In genomic region chr20:37529214-37529967, GRCh38 we compare ENCODE assay signal across 12 cellular contexts. TPM values are rescaled to one million over a fixed set of nuclear protein-coding genes. Genes with fewer than 3 reads are reported as not detected.
DNase-seq lines count a peak whose midpoint lies in the region; ATAC-seq, FAIRE-seq and TF ChIP-seq lines count a peak whose summit lies in the region.
"Had no signal": no experiment of that assay in that cellular context is flagged by ENCODE, and none has a peak within 500 bp of the region (broad histone marks: within the 10 kb centered on the region; RNA-seq: fewer than 3 reads in every experiment).

No MANE protein-coding gene starts in this region.

- H3K27ac ChIP-seq in A549 (no peak overlapping the region), mesenchymal stem cell (ENCODE audit: low read length, poor library complexity, severe bottlenecking) (no peak overlapping the region)

- CTCF ChIA-PET in A549 (lab: Yijun Ruan, JAX) = interaction anchor here (0.8 to 10.2 kb wide), 7 partner anchors 14 to 336 kb away, joined by 3 to 120 read pairs (median 4); no protein-coding TSS in a partner anchor

- no peak overlapping the region for H3K14ac ChIP-seq in mesenchymal stem cell (ENCODE audit: low read length in 2 of 2)

- POLR2A ChIA-PET in A549 (lab: Yijun Ruan, JAX) = no interaction called here

- no peak overlapping the region for H2AFZ ChIP-seq in mesenchymal stem cell (ENCODE audit: low read depth, low read length)

- no peak overlapping the region for H4K91ac ChIP-seq in mesenchymal stem cell (ENCODE audit: low read length)

- H2BK12ac ChIP-seq in mesenchymal stem cell (ENCODE audit: low read length in 2 of 2) = no peak overlapping the region

- peak in 1 of 2 experiments; percentile 26 for DNase-seq in A549 (ENCODE audit: low read depth in 1 of 2, low spot score in 1 of 2)
- DNase-seq in D341Med (ENCODE audit: low spot score) = peak; percentile 7
- DNase-seq in RPMI7951 (ENCODE audit: low read depth) = peak; percentile 50
- DNase-seq in iPS-NIHi7 (ENCODE audit: extremely low spot score) = peak; percentile 10
- DNase-seq in mesenchymal stem cell = no peak
- DNase-seq: activated CD4-positive, alpha-beta T cell treated with anti-CD3 and anti-CD28 coated beads, Interleukin-2, amount 50 U/mL, for 48 hours; stimulated activated CD8-positive, alpha-beta memory T cell treated with anti-CD3 and anti-CD28 coated beads, Interleukin-4, amount 100 ng/mL, for 48 hours had no signal

- H2AK5ac ChIP-seq in mesenchymal stem cell (ENCODE audit: low read length, severe bottlenecking) = no peak overlapping the region

- H3K36me3 ChIP-seq in mesenchymal stem cell (ENCODE audit: control insufficient read depth in 1 of 2, insufficient read depth in 2 of 2, low read depth in 1 of 2, low read length in 2 of 2) = peaks cover 0 to 4% of the 10 kb centered on the region in 2 experiments
- H3K36me3 ChIP-seq: Peyer's patch had no signal

- H3K4me3 ChIP-seq in A549 (no peak overlapping the region), mesenchymal stem cell (ENCODE audit: insufficient read depth in 1 of 2, low read depth in 1 of 2, low read length in 2 of 2) (no peak overlapping the region)

- H3K4me2 ChIP-seq in A549 (peak overlapping the region; percentile 84; the same call in 1 of the 3 replicates), mesenchymal stem cell (ENCODE audit: low read length, poor library complexity, severe bottlenecking) (no peak overlapping the region)

- H2BK120ac ChIP-seq in mesenchymal stem cell (ENCODE audit: low read depth, low read length) = no peak overlapping the region

- H3K9ac ChIP-seq in mesenchymal stem cell (ENCODE audit: low read length) = no peak overlapping the region

- H3K18ac ChIP-seq in mesenchymal stem cell (ENCODE audit: low read depth in 1 of 2, low read length in 2 of 2) = no peak overlapping the region

- H2BK15ac ChIP-seq in mesenchymal stem cell (ENCODE audit: low read depth, poor library complexity, severe bottlenecking) = no peak overlapping the region

- 0 out of 5 replicates have a peak, but pooled peaks of 1 of the 2 experiments have one; percentile 9 for TF ChIP-seq RAD21 in A549 (conservative IDR thresholded peaks at IDR 0.05 in 1 of 2, IDR thresholded peaks at IDR 0.05 in 1 of 2)

- TF ChIP-seq POLR2A in A549 (IDR thresholded peaks at IDR 0.05; ENCODE audit: low read length) = no peak

- no peak overlapping the region for H3K4ac ChIP-seq in mesenchymal stem cell (ENCODE audit: low read depth in 1 of 2, low read length in 2 of 2)

- no peak overlapping the region for H2BK5ac ChIP-seq in mesenchymal stem cell (ENCODE audit: low read depth, low read length, poor library complexity, severe bottlenecking)

- H3K4me1 ChIP-seq in A549 (peaks cover 29% of the 10 kb centered on the region), mesenchymal stem cell (ENCODE audit: control insufficient read depth, insufficient read depth, low read depth, low read length) (peaks cover 15% of the 10 kb centered on the region)

- ATAC-seq in A549 (no peak), HG03457 (IDR thresholded peaks at IDR 0.05; ENCODE audit: unreplicated experiment) (no peak), HG03196 (IDR thresholded peaks at IDR 0.05; ENCODE audit: unreplicated experiment) (no peak), GM18907 (IDR thresholded peaks at IDR 0.05; ENCODE audit: unreplicated experiment) (no peak)

- H3K9me3 ChIP-seq in A549 = no peaks in the 10 kb centered on the region
- no peaks in the 10 kb centered on the region for H3K9me3 ChIP-seq in mesenchymal stem cell (ENCODE audit: control insufficient read depth, low read length)
- H3K9me3 ChIP-seq: Peyer's patch had no signal

- H3K27me3 ChIP-seq in mesenchymal stem cell (ENCODE audit: control insufficient read depth in 1 of 2, insufficient read depth in 1 of 2, low read length in 2 of 2) = no peaks in the 10 kb centered on the region
- H3K27me3 ChIP-seq: Peyer's patch had no signal

- H4K8ac ChIP-seq in mesenchymal stem cell (ENCODE audit: low read length) = no peak overlapping the region

- TF ChIP-seq EP300 in A549 (IDR thresholded peaks at IDR 0.05) = no peak

- peaks cover 2% of the 10 kb centered on the region for H3K79me1 ChIP-seq in mesenchymal stem cell (replicated peaks; ENCODE audit: low read length, poor library complexity, severe bottlenecking)

- H3K23ac ChIP-seq in mesenchymal stem cell (ENCODE audit: low read length in 2 of 2) = no peak overlapping the region

- WGBS in A549 (ENCODE audit: missing lambda C conversion rate) = 71% methylated on average over 8 of the region's 8 CpGs
- WGBS in mesenchymal stem cell = 82% methylated on average over 7 of the region's 8 CpGs

- no peak; the same call in 2 of the 3 replicates for TF ChIP-seq CTCF in A549 (IDR thresholded peaks at IDR 0.05)

- no peak for FAIRE-seq in A549 (lab: Jason Lieb, UNC)
- FAIRE-seq: frontal cortex had no signal

TF ChIP-seq in A549, 52 proteins besides CTCF, POLR2A, EP300 and RAD21:
- TF ChIP-seq SMC3 (IDR thresholded peaks at IDR 0.05) (0 out of 3 replicates have a peak, but pooled peaks have one; percentile 9), ZNF302 (CRISPR knock-in tag; IDR thresholded peaks at IDR 0.05) (no peak), CHD4 (IDR thresholded peaks at IDR 0.05; ENCODE audit: borderline replicate concordance) (no peak)

RNA-seq across cellular contexts. Expression of gene BLCAP, which starts 1.7 kb away (rescaled TPM):
- polyA plus RNA-seq in A549 (2011; rRNA removed) (48.3 and 49.0 TPM in 2 replicates), A549 (2017; fragmentation: RNase III; extraction: RNeasy Plus Mini Kit Qiagen cat#74134 plus additional on column Dnase treatment) (30.3 to 31.5 TPM (median 30.7 TPM) in 3 replicates)
- 38.7 and 49.6 TPM in 2 replicates for polyA plus RNA-seq in A549 (2012; cell fraction: cytosol; rRNA removed)
- 40.4 and 41.5 TPM in 2 replicates for polyA plus RNA-seq in A549 (2012; cell fraction: nucleus; rRNA removed)
- 43.4 and 43.9 TPM in 2 replicates for polyA minus RNA-seq in A549 (2011; rRNA and poly(A)+ RNA removed)
- 57.5 and 64.4 TPM in 2 replicates for total RNA-seq in RPMI7951 (2014; rRNA removed; shearing (Covaris generic))
- 45.0 TPM for polyA plus RNA-seq in mesenchymal stem cell (2013, experiment 1 of 2)
- polyA plus RNA-seq in mesenchymal stem cell (2013, experiment 2 of 2) = 45.3 TPM

RNA-seq across cellular contexts. Expression of gene NNAT, which starts 8.3 kb away (rescaled TPM):
- polyA plus RNA-seq in A549 (2011; rRNA removed) (not detected in 2 replicates), A549 (2017; fragmentation: RNase III; extraction: RNeasy Plus Mini Kit Qiagen cat#74134 plus additional on column Dnase treatment) (not detected in 3 replicates)
- polyA plus RNA-seq in A549 (2012; cell fraction: cytosol; rRNA removed) = not detected in 2 replicates
- not detected in 2 replicates for polyA plus RNA-seq in A549 (2012; cell fraction: nucleus; rRNA removed)
- polyA minus RNA-seq in A549 (2011; rRNA and poly(A)+ RNA removed) = not detected in 2 replicates
- not detected in 2 replicates for total RNA-seq in RPMI7951 (2014; rRNA removed; shearing (Covaris generic))
- 3.2 TPM for polyA plus RNA-seq in mesenchymal stem cell (2013, experiment 1 of 2)
- 2.7 TPM for polyA plus RNA-seq in mesenchymal stem cell (2013, experiment 2 of 2)
- total RNA-seq: Peyer's patch had no signal
